ENCODE assay signal across 8 cellular contexts in the genomic region with DNA sequence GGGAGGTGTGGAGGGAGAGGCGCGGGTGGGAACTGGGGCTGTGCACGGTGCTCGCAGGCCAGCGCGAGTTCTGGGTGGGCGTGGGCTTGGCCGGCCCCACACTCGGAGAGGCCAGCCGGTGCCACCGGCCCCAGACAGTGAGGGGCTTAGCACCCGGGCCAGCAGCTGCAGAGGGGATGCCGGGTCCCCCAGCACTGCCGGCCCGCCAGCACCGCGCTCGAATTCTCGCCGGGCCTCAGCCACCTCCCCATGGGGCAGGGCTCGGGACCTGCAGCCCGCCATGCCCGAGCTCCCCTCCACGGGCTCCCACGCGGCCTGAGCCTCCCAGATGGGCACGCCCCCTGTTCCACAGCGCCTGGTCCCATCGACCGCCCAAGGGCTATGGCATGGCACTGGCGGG.
"Had no signal": no experiment of that assay in that cellular context is flagged by ENCODE, and none has a peak within 500 bp of the region (broad histone marks: within the 10 kb centered on the region; RNA-seq: fewer than 3 reads in every experiment).

No MANE protein-coding gene starts in this region.

- H3K27ac Mint-ChIP-seq: HFFc6 had no signal

- H3K4me1 ChIP-seq: HAP-1 had no signal

- H3K27ac ChIP-seq: GM23248 had no signal

- H3K9ac ChIP-seq: GM23248 had no signal

- H3K4me3 ChIP-seq: GM23248, HAP-1 had no signal

- DNase-seq: GM23248, GOT3, H7, HFFc6, IMR-90 had no signal

- ATAC-seq: HCT116 had no signal

- H3K36me3 ChIP-seq: HAP-1 had no signal

- FAIRE-seq: HTR-8/SVneo had no signal

- H2AFZ ChIP-seq: GM23248 had no signal
